9 cellular contexts compared by ENCODE assay signal in the genomic region with DNA sequence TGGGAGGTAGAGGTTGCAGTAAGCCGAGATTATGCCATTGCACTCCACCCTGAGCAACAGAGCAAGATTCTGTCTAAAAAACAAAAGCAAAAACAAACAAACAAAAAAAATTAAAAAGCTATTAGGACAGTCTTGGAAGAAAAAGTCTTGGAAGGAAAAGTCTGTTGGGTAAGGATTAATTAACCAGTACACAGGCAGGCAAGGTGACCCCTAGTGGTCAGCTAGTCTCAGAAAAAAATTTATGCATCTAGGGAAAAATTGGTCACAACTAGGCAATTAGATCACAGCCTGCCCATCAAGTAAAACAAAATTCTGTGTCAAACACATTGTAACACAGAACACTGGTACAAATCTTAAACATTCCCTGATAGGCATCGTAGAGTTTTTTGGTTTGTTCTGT. TPM values are rescaled to one million over a fixed set of nuclear protein-coding genes. Genes with fewer than 3 reads are reported as not detected.
DNase-seq lines count a peak whose midpoint lies in the region; ATAC-seq and TF ChIP-seq lines count a peak whose summit lies in the region.
"Had no signal": no experiment of that assay in that cellular context is flagged by ENCODE, and none has a peak within 500 bp of the region (broad histone marks: within the 10 kb centered on the region; RNA-seq: fewer than 3 reads in every experiment).

No MANE protein-coding gene starts in this region.

- H3K4me3 Mint-ChIP-seq in HFFc6, result peak overlapping the region; percentile 76
- no peak overlapping the region for H3K4me3 Mint-ChIP-seq in stimulated activated effector memory CD8-positive, alpha-beta T cell treated with anti-CD3 and anti-CD28 coated beads, Interleukin-12 subunit alpha, Interleukin-12 subunit beta, amount 100 ng/mL, for 72 hours
- H3K4me3 Mint-ChIP-seq: T-helper 1 cell treated with Interleukin-12 subunit alpha and Interleukin-12 subunit beta and Interleukin-4 antibody, amounts not matched to agents 30 μg/mL and 1 μg/mL, for 36 hours had no signal

- H3K9me3 ChIP-seq in gastroesophageal sphincter (no peaks in the 10 kb centered on the region), tibial artery (no peaks in the 10 kb centered on the region)

- H3K36me3 ChIP-seq in gastroesophageal sphincter (no peaks in the 10 kb centered on the region), tibial artery (no peaks in the 10 kb centered on the region)

- no peak for ATAC-seq in gastroesophageal sphincter
- no peak for ATAC-seq in stimulated activated effector memory CD8-positive, alpha-beta T cell treated with anti-CD3 and anti-CD28 coated beads, Interleukin-12 subunit alpha, Interleukin-12 subunit beta, amount 100 ng/mL, for 72 hours
- ATAC-seq in GM21526 (IDR thresholded peaks at IDR 0.05; ENCODE audit: low FRiP score, unreplicated experiment), result no peak

- peaks cover 35% of the 10 kb centered on the region for H3K4me1 Mint-ChIP-seq in HFFc6 (ENCODE audit: low read depth)
- H3K4me1 Mint-ChIP-seq in stimulated activated effector memory CD8-positive, alpha-beta T cell treated with anti-CD3 and anti-CD28 coated beads, Interleukin-12 subunit alpha, Interleukin-12 subunit beta, amount 100 ng/mL, for 72 hours, result no peaks in the 10 kb centered on the region

- H3K36me3 Mint-ChIP-seq in HFFc6 (ENCODE audit: low read depth), result peaks cover 12% of the 10 kb centered on the region
- H3K36me3 Mint-ChIP-seq in stimulated activated effector memory CD8-positive, alpha-beta T cell treated with anti-CD3 and anti-CD28 coated beads, Interleukin-12 subunit alpha, Interleukin-12 subunit beta, amount 100 ng/mL, for 72 hours, result no peaks in the 10 kb centered on the region

- TF ChIP-seq EP300 in gastroesophageal sphincter (IDR thresholded peaks at IDR 0.05), result no peak

- peak; percentile 14 for DNase-seq in DMS114 treated with DMSO at 0.1 percent for 48 hours (lab: John Stamatoyannopoulos, UW; ENCODE audit: unreplicated experiment)
- peak; percentile 72 for DNase-seq in HFFc6
- peak; percentile 17 for DNase-seq in SW480 (ENCODE audit: low spot score)
- no peak for DNase-seq in tibial artery
- DNase-seq in stimulated activated effector memory CD8-positive, alpha-beta T cell treated with anti-CD3 and anti-CD28 coated beads, Interleukin-12 subunit alpha, Interleukin-12 subunit beta, amount 100 ng/mL, for 72 hours (ENCODE audit: low spot score in 2 of 2), result no peak
- no peak for DNase-seq in middle frontal gyrus (ENCODE audit: extremely low spot score, low spot score)

- WGBS in gastroesophageal sphincter (ENCODE audit: low coverage in 1 of 2), 2 donors, result 83 to 90% methylated on average over 1 to 2 of the region's 2 CpGs

- intact Hi-C loops in tibial artery (cut with DNase I; ENCODE audit: low total_unique reads), result no loop called here

- no peaks in the 10 kb centered on the region for H3K4me1 ChIP-seq in gastroesophageal sphincter
- H3K4me1 ChIP-seq in tibial artery, result no peaks in the 10 kb centered on the region

- H3K27me3 ChIP-seq in gastroesophageal sphincter, result peaks cover 11% of the 10 kb centered on the region
- no peaks in the 10 kb centered on the region for H3K27me3 ChIP-seq in tibial artery

- TF ChIP-seq POLR2A in gastroesophageal sphincter (IDR thresholded peaks at IDR 0.05), result no peak

- H3K9me3 Mint-ChIP-seq in HFFc6, result peaks cover 12% of the 10 kb centered on the region; the same call in 1 of the 2 replicates
- no peaks in the 10 kb centered on the region for H3K9me3 Mint-ChIP-seq in stimulated activated effector memory CD8-positive, alpha-beta T cell treated with anti-CD3 and anti-CD28 coated beads, Interleukin-12 subunit alpha, Interleukin-12 subunit beta, amount 100 ng/mL, for 72 hours
- H3K9me3 Mint-ChIP-seq: T-helper 1 cell treated with Interleukin-12 subunit alpha and Interleukin-12 subunit beta and Interleukin-4 antibody, amounts not matched to agents 30 μg/mL and 1 μg/mL, for 36 hours had no signal

- H3K27me3 Mint-ChIP-seq in HFFc6 (ENCODE audit: insufficient read depth), result peaks cover 2% of the 10 kb centered on the region

- H3K4me3 ChIP-seq in gastroesophageal sphincter, result no peak overlapping the region
- H3K4me3 ChIP-seq in tibial artery, result no peak overlapping the region

- H3K27ac Mint-ChIP-seq in HFFc6, result peak overlapping the region; percentile 83
- no peak overlapping the region for H3K27ac Mint-ChIP-seq in stimulated activated effector memory CD8-positive, alpha-beta T cell treated with anti-CD3 and anti-CD28 coated beads, Interleukin-12 subunit alpha, Interleukin-12 subunit beta, amount 100 ng/mL, for 72 hours
- H3K27ac Mint-ChIP-seq: T-helper 1 cell treated with Interleukin-12 subunit alpha and Interleukin-12 subunit beta and Interleukin-4 antibody, amounts not matched to agents 30 μg/mL and 1 μg/mL, for 36 hours had no signal

- TF ChIP-seq CTCF in HFFc6 (IDR thresholded peaks at IDR 0.05), result peak; percentile 92
- TF ChIP-seq CTCF in gastroesophageal sphincter (IDR thresholded peaks at IDR 0.05), result peak; percentile 26 to 65 (median 47)
- peak; percentile 31 to 49 for TF ChIP-seq CTCF in tibial artery (IDR thresholded peaks at IDR 0.05)

- H3K27ac ChIP-seq in gastroesophageal sphincter (no peak overlapping the region), tibial artery (no peak overlapping the region)

RNA-seq across cellular contexts. Expression of gene ANKRD18B, which starts 6.7 kb away (rescaled TPM):
- total RNA-seq in HFFc6 (2021; fragmentation: NEBNext Ultra II Directional; extraction: Animal tissue kit (Norgen Biotek cat#: 25700)), result 1 to 10 TPM; 5.1 to 9.9 (median 8.0) TPM
- under 1 TPM in 1 of 4 donors, not detected in 3; 0.10 TPM for total RNA-seq in gastroesophageal sphincter

RNA-seq across cellular contexts. Expression of gene NOL6, which starts 43.6 kb away (rescaled TPM):
- total RNA-seq in HFFc6 (2021; fragmentation: NEBNext Ultra II Directional; extraction: Animal tissue kit (Norgen Biotek cat#: 25700)), result 10 to 100 TPM; 57.9 to 69.2 (median 62.2) TPM
- 10 to 100 TPM in 3 of 4 donors, 1 to 10 TPM in 1; 9.0 to 21.4 (median 16.1) TPM for total RNA-seq in gastroesophageal sphincter

Comparison
In these comparisons a context has a peak if more than half of its experiments do, and no peak if none do; other contexts are left out.
1. DNase-seq: peak in DMS114 treated with DMSO at 0.1 percent for 48 hours (single experiment), HFFc6 (single experiment) and SW480 (single experiment); none in tibial artery (0 of 2), stimulated activated effector memory CD8-positive, alpha-beta T cell treated with anti-CD3 and anti-CD28 coated beads, Interleukin-12 subunit alpha, Interleukin-12 subunit beta, amount 100 ng/mL, for 72 hours (0 of 2) and middle frontal gyrus (single experiment).
2. CTCF ChIP-seq: peak in every context shown above with its lines; median percentile 92 in HFFc6; 47 in gastroesophageal sphincter; 40 in tibial artery.
3. RNA of gene ANKRD18B, which starts 6.7 kb away (total RNA-seq): 5.1 to 9.9 TPM in HFFc6; 0.10 TPM in gastroesophageal sphincter; every median in the first group is over 4 times any median in the second.